ENCODE assay signal across 14 cellular contexts in genomic region chr20:1761116-1761515, GRCh38.
A peak's percentile ranks its signal among the peaks of the same experiment; 100 is the strongest.
DNase-seq lines count a peak whose midpoint lies in the region; ATAC-seq and TF ChIP-seq lines count a peak whose summit lies in the region.
"Had no signal": no experiment of that assay in that cellular context is flagged by ENCODE, and none has a peak within 500 bp of the region (broad histone marks: within the 10 kb centered on the region; RNA-seq: fewer than 3 reads in every experiment).

No MANE protein-coding gene starts in this region.

- no peak overlapping the region for H3K4me3 ChIP-seq in BJ (ENCODE audit: low read depth, low read length)
- no peak overlapping the region for H3K4me3 ChIP-seq in brain microvascular endothelial cell (ENCODE audit: low read depth, low read length)
- no peak overlapping the region for H3K4me3 ChIP-seq in effector memory CD4-positive, alpha-beta T cell (ENCODE audit: insufficient read depth, low read depth, low read length, poor library complexity, severe bottlenecking)
- H3K4me3 ChIP-seq in gastrocnemius medialis = no peak overlapping the region
- H3K4me3 ChIP-seq: psoas muscle had no signal

- H3K36me3 ChIP-seq in BJ (ENCODE audit: control insufficient read depth, insufficient read depth, low read length) = no peaks in the 10 kb centered on the region
- no peaks in the 10 kb centered on the region for H3K36me3 ChIP-seq in brain microvascular endothelial cell (replicated peaks)
- no peaks in the 10 kb centered on the region for H3K36me3 ChIP-seq in effector memory CD4-positive, alpha-beta T cell (ENCODE audit: control insufficient read depth, insufficient read depth, low read length)
- H3K36me3 ChIP-seq in gastrocnemius medialis = no peaks in the 10 kb centered on the region

- no peak for TF ChIP-seq POLR2A in gastrocnemius medialis (IDR thresholded peaks at IDR 0.05)

- ATAC-seq in HG03135 (IDR thresholded peaks at IDR 0.05; ENCODE audit: unreplicated experiment) (no peak), gastrocnemius medialis (no peak)
- ATAC-seq: activated CD4-positive, alpha-beta T cell treated with anti-CD3 and anti-CD28 coated beads for 36 hours; psoas muscle had no signal

- H3K4me1 ChIP-seq in effector memory CD4-positive, alpha-beta T cell (ENCODE audit: control insufficient read depth, insufficient read depth, low read length, poor library complexity, severe bottlenecking) = no peaks in the 10 kb centered on the region
- H3K4me1 ChIP-seq in gastrocnemius medialis = no peaks in the 10 kb centered on the region
- H3K4me1 ChIP-seq: psoas muscle had no signal

- H3K27ac ChIP-seq in brain microvascular endothelial cell = no peak overlapping the region
- H3K27ac ChIP-seq in effector memory CD4-positive, alpha-beta T cell (ENCODE audit: insufficient read depth, low read length, poor library complexity, severe bottlenecking) = no peak overlapping the region
- no peak overlapping the region for H3K27ac ChIP-seq in gastrocnemius medialis
- H3K27ac ChIP-seq: psoas muscle had no signal

- intact Hi-C loops in gastrocnemius medialis (cut with DNase I; ENCODE audit: low total_unique reads) = loop anchor here (10.0 kb wide), 1 partner anchor 334 kb away; no protein-coding TSS in a partner anchor

- in situ Hi-C loops in brain microvascular endothelial cell (cut with HindIII; ENCODE audit: low pct_ligation_motif_present, low sequenced_read_pairs) (no loop called here), gastrocnemius medialis (cut with MboI; ENCODE audit: low sequenced_read_pairs in 4 of 4) (loop anchor here (10.0 to 25.0 kb wide), 3 partner anchors 326 to 414 kb away; no protein-coding TSS in a partner anchor)

- POLR2A ChIA-PET in BJ (lab: Charles Lee) = no interaction called here

- no peak for TF ChIP-seq CTCF in BJ (IDR thresholded peaks at IDR 0.05; ENCODE audit: insufficient read depth, low read depth, low read length)
- no peak for TF ChIP-seq CTCF in brain microvascular endothelial cell (IDR thresholded peaks at IDR 0.05; ENCODE audit: low read depth, low read length, missing control alignments)
- no peak for TF ChIP-seq CTCF in gastrocnemius medialis (IDR thresholded peaks at IDR 0.05 in 4 of 5, conservative IDR thresholded peaks at IDR 0.05 in 1 of 5)

- H3K27me3 ChIP-seq in BJ (ENCODE audit: control insufficient read depth, insufficient read depth, low read length) (peaks cover 1% of the 10 kb centered on the region), brain microvascular endothelial cell (replicated peaks) (no peaks in the 10 kb centered on the region), gastrocnemius medialis (no peaks in the 10 kb centered on the region)
- H3K27me3 ChIP-seq in effector memory CD4-positive, alpha-beta T cell (replicated peaks; ENCODE audit: control insufficient read depth, insufficient read depth, low read length, poor library complexity, severe bottlenecking) = no peaks in the 10 kb centered on the region

- no peaks in the 10 kb centered on the region for H3K9me3 ChIP-seq in effector memory CD4-positive, alpha-beta T cell (ENCODE audit: control insufficient read depth, low read length)
- H3K9me3 ChIP-seq in gastrocnemius medialis = no peaks in the 10 kb centered on the region
- H3K9me3 ChIP-seq: psoas muscle had no signal

- CTCF ChIA-PET in BJ (lab: Yijun Ruan, JAX) = interaction anchor here (0.6 to 1.1 kb wide), 2 partner anchors 20 to 931 kb away, joined by 3 read pairs; no protein-coding TSS in a partner anchor

- DNase-seq in BJ (ENCODE audit: low read depth) (peak; percentile 58), M059J (ENCODE audit: low read depth) (peak; percentile 91), brain microvascular endothelial cell (peak; percentile 76), kidney tubule cell (ENCODE audit: low spot score) (peak; percentile 83), NCI-H1048 (lab: John Stamatoyannopoulos, UW) (no peak), gastrocnemius medialis (no peak)
- no peak for DNase-seq in effector memory CD4-positive, alpha-beta T cell
- DNase-seq: activated CD4-positive, alpha-beta T cell treated with anti-CD3 and anti-CD28 coated beads for 36 hours; CD4-positive, CD25-positive, alpha-beta regulatory T cell; KBM-7; NCI-H1930; psoas muscle; T-helper 1 cell had no signal

Comparison
In these comparisons a context has a peak if more than half of its experiments do, and no peak if none do; other contexts are left out.
1. DNase-seq: peak in BJ (single experiment), M059J (single experiment), brain microvascular endothelial cell (single experiment) and kidney tubule cell (single experiment); none in effector memory CD4-positive, alpha-beta T cell (0 of 3), NCI-H1048 (single experiment) and gastrocnemius medialis (0 of 2).